ENCODE assay signal across 9 cellular contexts in the genomic region with DNA sequence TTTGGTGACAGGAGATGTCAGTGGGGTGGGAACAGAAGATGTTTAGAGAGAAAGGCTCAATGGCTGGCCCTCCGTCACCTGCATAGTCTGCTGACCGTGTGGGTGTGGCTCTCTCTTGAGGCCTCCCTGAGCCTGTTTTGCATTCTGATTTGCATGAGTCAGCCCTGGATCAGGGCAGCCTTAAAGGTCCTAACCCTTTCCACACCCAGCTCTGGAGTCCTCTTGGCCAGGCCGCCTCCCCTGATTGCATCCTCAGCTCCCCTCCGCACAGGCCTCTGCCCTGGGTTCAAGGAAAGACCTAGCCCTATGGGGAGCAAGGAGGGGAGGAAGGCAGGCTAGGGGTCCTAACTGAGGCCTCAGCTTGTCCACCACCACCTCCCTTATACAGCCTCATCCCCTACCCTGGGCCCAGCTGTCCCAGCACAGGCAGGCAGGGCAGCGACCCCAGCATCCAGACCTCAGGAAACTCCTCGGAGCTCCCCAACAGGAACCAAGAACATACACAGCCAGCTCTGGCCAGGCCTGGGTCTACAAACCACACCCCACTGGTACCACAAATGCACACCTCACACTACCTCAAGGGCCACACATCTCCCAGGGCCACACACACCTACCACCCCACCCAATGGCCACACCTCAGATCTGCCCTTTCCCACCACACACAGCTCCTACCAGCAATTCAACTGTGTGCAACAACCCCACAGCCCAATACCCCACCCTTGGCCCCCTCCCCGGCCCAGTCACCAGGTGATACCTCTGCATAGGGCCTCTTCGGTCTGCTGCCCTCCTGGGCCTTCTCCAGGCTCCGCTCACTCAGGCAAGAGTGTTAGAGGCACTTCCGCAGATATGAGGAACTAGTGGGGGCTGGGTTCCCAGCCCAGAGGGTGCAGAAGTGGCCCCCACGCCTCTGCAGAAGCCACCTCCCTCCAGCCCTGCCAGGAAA. TPM values are rescaled to one million over a fixed set of nuclear protein-coding genes. Genes with fewer than 3 reads are reported as not detected.
DNase-seq lines count a peak whose midpoint lies in the region; ATAC-seq, FAIRE-seq and TF ChIP-seq lines count a peak whose summit lies in the region.
"Had no signal": no experiment of that assay in that cellular context is flagged by ENCODE, and none has a peak within 500 bp of the region (broad histone marks: within the 10 kb centered on the region; RNA-seq: fewer than 3 reads in every experiment).

No MANE protein-coding gene starts in this region.

- no peak for ATAC-seq in GM18519 (IDR thresholded peaks at IDR 0.05; ENCODE audit: low FRiP score, unreplicated experiment)

- H3K4me3 ChIP-seq in AG10803 (ENCODE audit: low read length) (no peak overlapping the region), endodermal cell (ENCODE audit: low read length) (no peak overlapping the region), trophoblast cell (ENCODE audit: low read depth, low read length) (no peak overlapping the region)

- H2BK12ac ChIP-seq in trophoblast cell (ENCODE audit: low read length), result no peak overlapping the region

- no peak overlapping the region for H2BK120ac ChIP-seq in trophoblast cell (ENCODE audit: insufficient read depth, low read length, poor library complexity)

- no peak overlapping the region for H2BK5ac ChIP-seq in trophoblast cell (ENCODE audit: low read depth, low read length, poor library complexity)

- H3K36me3 Mint-ChIP-seq in endodermal cell (ENCODE audit: low read depth), result peaks cover 10% of the 10 kb centered on the region

- H3K9ac ChIP-seq in endodermal cell (ENCODE audit: extremely low read depth, low read length, poor library complexity, severe bottlenecking) (no peak overlapping the region), trophoblast cell (ENCODE audit: low read length) (no peak overlapping the region)

- H3K27me3 ChIP-seq in endodermal cell (ENCODE audit: control insufficient read depth, insufficient read depth, low read length, poor library complexity, severe bottlenecking), result no peaks in the 10 kb centered on the region
- H3K27me3 ChIP-seq in trophoblast cell (ENCODE audit: insufficient read depth, low read length), result no peaks in the 10 kb centered on the region

- peak overlapping the region; percentile 90 for H3K27ac Mint-ChIP-seq in endodermal cell

- H4K12ac ChIP-seq in trophoblast cell (ENCODE audit: low read depth, low read length), result no peak overlapping the region

- 69 to 89% methylated on average over 2 to 11 of the region's 11 CpGs for WGBS in endodermal cell (ENCODE audit: insufficient coverage in 1 of 2, insufficient read length in 1 of 2), 2 experiments
- WGBS in trophoblast cell (ENCODE audit: extremely low coverage, insufficient coverage, insufficient read length), result no CpG with 5 or more reads among the region's 11 CpGs

- no peak overlapping the region for H2AK5ac ChIP-seq in trophoblast cell (ENCODE audit: low read length)

- H3K36me3 ChIP-seq in endodermal cell (ENCODE audit: control insufficient read depth, insufficient read depth, low read length), result peaks cover 4% of the 10 kb centered on the region
- H3K36me3 ChIP-seq in trophoblast cell (ENCODE audit: control insufficient read depth in 1 of 2, insufficient read depth in 2 of 2, low read length in 2 of 2), result no peaks in the 10 kb centered on the region

- H3K4me1 ChIP-seq in endodermal cell (ENCODE audit: control insufficient read depth, insufficient read depth, low read length), result peaks cover 15% of the 10 kb centered on the region
- peaks cover 35 to 38% of the 10 kb centered on the region in 2 experiments for H3K4me1 ChIP-seq in trophoblast cell (ENCODE audit: control insufficient read depth in 1 of 2, insufficient read depth in 2 of 2, low read length in 2 of 2)

- peaks cover 19% of the 10 kb centered on the region for H3K79me1 ChIP-seq in trophoblast cell (ENCODE audit: low read length)

- H4K8ac ChIP-seq in trophoblast cell (ENCODE audit: low read depth, low read length), result no peak overlapping the region

- no peak overlapping the region for H3K4me2 ChIP-seq in trophoblast cell (ENCODE audit: low read length)

- peaks cover 2% of the 10 kb centered on the region for H3K79me2 ChIP-seq in trophoblast cell (ENCODE audit: control insufficient read depth, insufficient read depth, low read length, poor library complexity)

- TF ChIP-seq CTCF in AG10803 (conservative IDR thresholded peaks at IDR 0.05; ENCODE audit: low read length) (no peak), endodermal cell (conservative IDR thresholded peaks at IDR 0.05) (no peak)

- no peaks in the 10 kb centered on the region for H3K9me3 Mint-ChIP-seq in endodermal cell

- H3K14ac ChIP-seq in trophoblast cell (ENCODE audit: low read length), result no peak overlapping the region

- DNase-seq in AG10803 (ENCODE audit: low read depth), result peak; percentile 52
- DNase-seq in GM19239 (ENCODE audit: insufficient read length, low spot score), result peak; percentile 61
- DNase-seq in NAMALWA (ENCODE audit: low spot score), result peak; percentile 88
- DNase-seq in endodermal cell, result peak; percentile 77
- DNase-seq in trophoblast cell, result peak; percentile 64 to 65
- DNase-seq in NCI-H2081 treated with DMSO at 0.1 percent for 48 hours (lab: John Stamatoyannopoulos, UW), result no peak
- no peak for DNase-seq in activated CD4-positive, CD25-positive, alpha-beta regulatory T cell (lab: John Stamatoyannopoulos, UW)

- H3K4me1 Mint-ChIP-seq in endodermal cell, result peaks cover 55% of the 10 kb centered on the region

- H3K9me3 ChIP-seq in endodermal cell (ENCODE audit: control insufficient read depth, low read length) (no peaks in the 10 kb centered on the region), trophoblast cell (ENCODE audit: insufficient read depth, low read depth, low read length) (no peaks in the 10 kb centered on the region)

- FAIRE-seq in GM19239 (lab: Jason Lieb, UNC), result peak; percentile 92
- FAIRE-seq: astrocyte had no signal

- H4K91ac ChIP-seq in trophoblast cell (ENCODE audit: low read depth, low read length), result no peak overlapping the region

- H3K27ac ChIP-seq in endodermal cell (ENCODE audit: low read depth, low read length), result no peak overlapping the region
- no peak overlapping the region for H3K27ac ChIP-seq in trophoblast cell (ENCODE audit: low read depth, low read length)

- no peak overlapping the region for H3K4me3 Mint-ChIP-seq in endodermal cell

- H2AFZ ChIP-seq in trophoblast cell (ENCODE audit: insufficient read depth, low read length, poor library complexity), result no peak overlapping the region

- no peak overlapping the region for H3K23ac ChIP-seq in trophoblast cell (ENCODE audit: low read length)

- no peaks in the 10 kb centered on the region for H3K27me3 Mint-ChIP-seq in endodermal cell (ENCODE audit: insufficient read depth)

- H3K18ac ChIP-seq in trophoblast cell (ENCODE audit: low read length), result peak overlapping the region; percentile 20

- no peak overlapping the region for H3K4ac ChIP-seq in trophoblast cell (ENCODE audit: low read depth, low read length)

RNA-seq across cellular contexts. Expression of gene ARAP1, which starts 13.7 kb away (rescaled TPM):
- total RNA-seq in endodermal cell, result 10 to 100 TPM; 74.4 to 88.3 TPM
- polyA plus RNA-seq in endodermal cell (2013, experiment 1 of 2), result 33.5 TPM
- 27.9 TPM for polyA plus RNA-seq in endodermal cell (2013, experiment 2 of 2)
- polyA plus RNA-seq in trophoblast cell (2013), result 11.8 and 12.4 TPM in 2 replicates

RNA-seq across cellular contexts. Expression of gene STARD10, which starts 55.4 kb away (rescaled TPM):
- 10 to 100 TPM; 32.2 to 33.3 TPM for total RNA-seq in endodermal cell
- polyA plus RNA-seq in endodermal cell (2013, experiment 1 of 2), result 23.2 TPM
- 21.0 TPM for polyA plus RNA-seq in endodermal cell (2013, experiment 2 of 2)
- polyA plus RNA-seq in trophoblast cell (2013), result 143 and 154 TPM in 2 replicates

Comparison
In these comparisons a context has a peak if more than half of its experiments do, and no peak if none do; other contexts are left out.
1. DNase-seq: peak in AG10803 (single experiment), GM19239 (single experiment), NAMALWA (single experiment), endodermal cell (single experiment) and trophoblast cell (2 of 2); none in NCI-H2081 treated with DMSO at 0.1 percent for 48 hours (single experiment) and activated CD4-positive, CD25-positive, alpha-beta regulatory T cell (0 of 4).